Comparison of ENCODE assay signal across 1 cellular context in the genomic region with DNA sequence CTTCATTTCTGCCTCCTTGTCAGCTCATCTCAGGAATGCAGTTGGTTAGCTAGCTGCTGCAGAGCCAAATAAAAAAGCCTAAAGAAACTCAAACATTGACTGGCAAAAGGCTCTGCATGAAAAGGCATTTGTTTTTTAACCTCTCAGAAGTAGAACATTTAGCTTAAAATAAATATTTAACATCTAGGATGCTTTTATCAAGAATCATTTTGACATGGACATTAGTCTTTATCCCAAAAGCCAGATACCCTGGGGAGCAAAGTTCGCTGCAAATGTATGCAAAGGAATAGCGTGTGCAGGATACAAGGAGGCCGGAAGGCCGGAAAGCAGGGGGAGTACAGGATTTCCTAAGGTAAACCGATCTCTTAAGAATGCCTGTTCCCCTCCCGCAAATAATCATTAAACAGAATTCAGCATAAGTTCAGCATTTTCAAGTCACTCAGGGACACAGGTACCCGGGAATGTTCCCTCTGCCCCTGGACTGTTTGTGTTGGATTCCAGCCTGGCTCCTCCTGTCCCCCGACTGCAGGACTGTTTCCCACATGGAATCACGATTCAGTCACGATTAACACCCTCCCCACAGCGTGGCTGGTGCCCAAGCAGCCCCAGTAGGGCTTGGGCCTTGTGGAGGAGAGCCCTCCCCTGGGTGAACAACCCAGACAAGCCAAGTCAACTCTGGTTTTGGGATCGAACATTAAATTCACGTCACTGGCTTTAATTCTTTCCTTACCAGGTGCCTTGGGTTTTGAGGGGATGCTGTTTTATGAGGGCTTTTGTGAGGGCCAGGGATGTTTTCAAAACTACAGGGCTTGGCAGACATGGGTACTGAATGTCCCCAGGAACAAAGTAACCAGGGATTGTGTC.
TF ChIP-seq lines count a peak whose summit lies in the region.

No MANE protein-coding gene starts in this region.

TF ChIP-seq in GM23338, 12 proteins besides CTCF, POLR2A, EP300 and RAD21 (continued from another document):
- TF ChIP-seq, protein P1, sequence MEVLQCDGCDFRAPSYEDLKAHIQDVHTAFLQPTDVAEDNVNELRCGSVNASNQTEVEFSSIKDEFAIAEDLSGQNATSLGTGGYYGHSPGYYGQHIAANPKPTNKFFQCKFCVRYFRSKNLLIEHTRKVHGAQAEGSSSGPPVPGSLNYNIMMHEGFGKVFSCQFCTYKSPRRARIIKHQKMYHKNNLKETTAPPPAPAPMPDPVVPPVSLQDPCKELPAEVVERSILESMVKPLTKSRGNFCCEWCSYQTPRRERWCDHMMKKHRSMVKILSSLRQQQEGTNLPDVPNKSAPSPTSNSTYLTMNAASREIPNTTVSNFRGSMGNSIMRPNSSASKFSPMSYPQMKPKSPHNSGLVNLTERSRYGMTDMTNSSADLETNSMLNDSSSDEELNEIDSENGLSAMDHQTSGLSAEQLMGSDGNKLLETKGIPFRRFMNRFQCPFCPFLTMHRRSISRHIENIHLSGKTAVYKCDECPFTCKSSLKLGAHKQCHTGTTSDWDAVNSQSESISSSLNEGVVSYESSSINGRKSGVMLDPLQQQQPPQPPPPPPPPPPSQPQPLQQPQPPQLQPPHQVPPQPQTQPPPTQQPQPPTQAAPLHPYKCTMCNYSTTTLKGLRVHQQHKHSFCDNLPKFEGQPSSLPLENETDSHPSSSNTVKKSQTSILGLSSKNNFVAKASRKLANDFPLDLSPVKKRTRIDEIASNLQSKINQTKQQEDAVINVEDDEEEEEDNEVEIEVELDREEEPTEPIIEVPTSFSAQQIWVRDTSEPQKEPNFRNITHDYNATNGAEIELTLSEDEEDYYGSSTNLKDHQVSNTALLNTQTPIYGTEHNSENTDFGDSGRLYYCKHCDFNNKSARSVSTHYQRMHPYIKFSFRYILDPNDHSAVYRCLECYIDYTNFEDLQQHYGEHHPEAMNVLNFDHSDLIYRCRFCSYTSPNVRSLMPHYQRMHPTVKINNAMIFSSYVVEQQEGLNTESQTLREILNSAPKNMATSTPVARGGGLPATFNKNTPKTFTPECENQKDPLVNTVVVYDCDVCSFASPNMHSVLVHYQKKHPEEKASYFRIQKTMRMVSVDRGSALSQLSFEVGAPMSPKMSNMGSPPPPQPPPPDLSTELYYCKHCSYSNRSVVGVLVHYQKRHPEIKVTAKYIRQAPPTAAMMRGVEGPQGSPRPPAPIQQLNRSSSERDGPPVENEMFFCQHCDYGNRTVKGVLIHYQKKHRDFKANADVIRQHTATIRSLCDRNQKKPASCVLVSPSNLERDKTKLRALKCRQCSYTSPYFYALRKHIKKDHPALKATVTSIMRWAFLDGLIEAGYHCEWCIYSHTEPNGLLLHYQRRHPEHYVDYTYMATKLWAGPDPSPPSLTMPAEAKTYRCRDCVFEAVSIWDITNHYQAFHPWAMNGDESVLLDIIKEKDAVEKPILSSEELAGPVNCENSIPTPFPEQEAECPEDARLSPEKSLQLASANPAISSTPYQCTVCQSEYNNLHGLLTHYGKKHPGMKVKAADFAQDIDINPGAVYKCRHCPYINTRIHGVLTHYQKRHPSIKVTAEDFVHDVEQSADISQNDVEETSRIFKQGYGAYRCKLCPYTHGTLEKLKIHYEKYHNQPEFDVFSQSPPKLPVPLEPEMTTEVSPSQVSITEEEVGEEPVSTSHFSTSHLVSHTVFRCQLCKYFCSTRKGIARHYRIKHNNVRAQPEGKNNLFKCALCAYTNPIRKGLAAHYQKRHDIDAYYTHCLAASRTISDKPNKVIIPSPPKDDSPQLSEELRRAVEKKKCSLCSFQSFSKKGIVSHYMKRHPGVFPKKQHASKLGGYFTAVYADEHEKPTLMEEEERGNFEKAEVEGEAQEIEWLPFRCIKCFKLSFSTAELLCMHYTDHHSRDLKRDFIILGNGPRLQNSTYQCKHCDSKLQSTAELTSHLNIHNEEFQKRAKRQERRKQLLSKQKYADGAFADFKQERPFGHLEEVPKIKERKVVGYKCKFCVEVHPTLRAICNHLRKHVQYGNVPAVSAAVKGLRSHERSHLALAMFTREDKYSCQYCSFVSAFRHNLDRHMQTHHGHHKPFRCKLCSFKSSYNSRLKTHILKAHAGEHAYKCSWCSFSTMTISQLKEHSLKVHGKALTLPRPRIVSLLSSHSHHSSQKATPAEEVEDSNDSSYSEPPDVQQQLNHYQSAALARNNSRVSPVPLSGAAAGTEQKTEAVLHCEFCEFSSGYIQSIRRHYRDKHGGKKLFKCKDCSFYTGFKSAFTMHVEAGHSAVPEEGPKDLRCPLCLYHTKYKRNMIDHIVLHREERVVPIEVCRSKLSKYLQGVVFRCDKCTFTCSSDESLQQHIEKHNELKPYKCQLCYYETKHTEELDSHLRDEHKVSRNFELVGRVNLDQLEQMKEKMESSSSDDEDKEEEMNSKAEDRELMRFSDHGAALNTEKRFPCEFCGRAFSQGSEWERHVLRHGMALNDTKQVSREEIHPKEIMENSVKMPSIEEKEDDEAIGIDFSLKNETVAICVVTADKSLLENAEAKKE (CRISPR knock-in tag; IDR thresholded peaks at IDR 0.05): no peak
- TF ChIP-seq ZNF331 (CRISPR knock-in tag; IDR thresholded peaks at IDR 0.05; ENCODE audit: low read depth) (no peak), ZNF114 (CRISPR knock-in tag; IDR thresholded peaks at IDR 0.05) (no peak)
TF ChIP-seq in GM23338: peak in this region for 0.
